14 cellular contexts compared by ENCODE assay signal in the genomic region with DNA sequence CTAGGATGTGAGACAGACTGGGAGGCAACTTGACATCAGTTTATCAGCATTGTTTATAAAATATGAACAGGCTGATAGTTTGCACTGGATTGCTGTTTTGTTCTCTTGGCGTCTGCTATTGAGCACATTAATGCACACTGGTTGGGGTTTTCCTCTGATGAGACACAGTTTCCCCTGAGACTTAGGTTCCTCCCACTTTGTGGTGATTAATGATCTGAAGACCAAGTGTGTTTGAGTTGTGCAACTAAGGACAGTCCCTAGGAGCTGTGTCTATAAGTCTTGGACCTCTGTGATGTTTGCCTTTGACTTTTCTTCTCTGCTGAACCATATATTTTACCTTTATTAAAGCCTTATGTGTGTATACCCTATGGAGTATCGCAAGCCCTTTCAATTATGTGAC.
DNase-seq lines count a peak whose midpoint lies in the region; ATAC-seq and TF ChIP-seq lines count a peak whose summit lies in the region.
"Had no signal": no experiment of that assay in that cellular context is flagged by ENCODE, and none has a peak within 500 bp of the region (broad histone marks: within the 10 kb centered on the region; RNA-seq: fewer than 3 reads in every experiment).

No MANE protein-coding gene starts in this region.

- DNase-seq in HS-5 (ENCODE audit: low read depth) (peak; percentile 28), HK-2 (ENCODE audit: unreplicated experiment) (no peak), left ventricle myocardium inferior (no peak), activated gamma-delta T cell treated with Interleukin-2 at 50 U/mL for 16 hours (no peak), GM19240 (ENCODE audit: insufficient read length, low spot score) (no peak)
- DNase-seq: HFFc6, mucosa of descending colon, NCI-H345 had no signal

- no peaks in the 10 kb centered on the region for H3K27me3 Mint-ChIP-seq in nephron (ENCODE audit: low read depth)
- H3K27me3 Mint-ChIP-seq: activated naive CD8-positive, alpha-beta T cell had no signal

- H3K36me3 ChIP-seq in left ventricle myocardium inferior = no peaks in the 10 kb centered on the region
- H3K36me3 ChIP-seq: tibial nerve had no signal

- no peak overlapping the region for H3K4me3 ChIP-seq in left ventricle myocardium inferior
- H3K4me3 ChIP-seq: mucosa of descending colon, tibial nerve had no signal

- H3K9me3 Mint-ChIP-seq in nephron = no peaks in the 10 kb centered on the region

- H3K27me3 ChIP-seq in left ventricle myocardium inferior (ENCODE audit: low read depth) = no peaks in the 10 kb centered on the region
- H3K27me3 ChIP-seq: tibial nerve had no signal

- no peaks in the 10 kb centered on the region for H3K36me3 Mint-ChIP-seq in nephron (ENCODE audit: low read depth)
- H3K36me3 Mint-ChIP-seq: activated naive CD8-positive, alpha-beta T cell had no signal

- no peaks in the 10 kb centered on the region for H3K9me3 ChIP-seq in left ventricle myocardium inferior (replicated peaks)
- H3K9me3 ChIP-seq: mucosa of descending colon, tibial nerve had no signal

- peaks cover 49% of the 10 kb centered on the region for H3K4me1 Mint-ChIP-seq in nephron

- H3K4me1 ChIP-seq in left ventricle myocardium inferior = no peaks in the 10 kb centered on the region
- H3K4me1 ChIP-seq: tibial nerve had no signal

- ATAC-seq in GM19043 (IDR thresholded peaks at IDR 0.05; ENCODE audit: low read depth, unreplicated experiment) (peak; percentile 45), HG02763 (IDR thresholded peaks at IDR 0.05; ENCODE audit: unreplicated experiment) (peak; percentile 81)
- ATAC-seq: esophagus mucosa, mucosa of descending colon had no signal

- peak overlapping the region; percentile 84 to 92 (median 89) for H3K27ac Mint-ChIP-seq in nephron
- H3K27ac Mint-ChIP-seq: activated naive CD8-positive, alpha-beta T cell; HFFc6 had no signal

- intact Hi-C loops in left ventricle myocardium inferior (cut with micrococcal nuclease) = no loop called here

- TF ChIP-seq CTCF in nephron (IDR thresholded peaks at IDR 0.05; ENCODE audit: unreplicated experiment in 3 of 3) (no peak), left ventricle myocardium inferior (IDR thresholded peaks at IDR 0.05; ENCODE audit: borderline replicate concordance) (no peak)

- no peak overlapping the region for H3K4me3 Mint-ChIP-seq in nephron
- H3K4me3 Mint-ChIP-seq: activated naive CD8-positive, alpha-beta T cell; HFFc6 had no signal

- no peak overlapping the region for H3K27ac ChIP-seq in left ventricle myocardium inferior (replicated peaks)
- H3K27ac ChIP-seq: tibial nerve had no signal
